Comparison of ENCODE assay signal across 8 cellular contexts in the genomic region with DNA sequence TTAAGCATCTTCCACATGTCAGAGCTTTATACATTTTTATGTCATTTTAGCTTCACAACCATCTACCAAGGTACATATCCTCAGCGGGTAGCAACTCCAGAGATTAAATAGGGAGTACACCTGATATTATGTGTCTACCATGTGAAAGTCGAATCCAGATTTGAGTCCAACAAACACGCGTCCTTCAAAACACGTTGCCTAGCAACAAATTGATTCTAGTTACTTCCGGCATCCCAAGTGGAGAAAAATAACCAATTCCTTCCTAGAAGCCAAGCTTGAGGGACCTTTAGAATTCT. TPM values are rescaled to one million over a fixed set of nuclear protein-coding genes. Genes with fewer than 3 reads are reported as not detected.
A peak's percentile ranks its signal among the peaks of the same experiment; 100 is the strongest.
DNase-seq lines count a peak whose midpoint lies in the region; ATAC-seq and TF ChIP-seq lines count a peak whose summit lies in the region.

No MANE protein-coding gene starts in this region.

- no peak overlapping the region for H2AK5ac ChIP-seq in mesenchymal stem cell (ENCODE audit: low read length, severe bottlenecking)

- no peak overlapping the region for H2BK5ac ChIP-seq in mesenchymal stem cell (ENCODE audit: low read depth, low read length, poor library complexity, severe bottlenecking)

- H3K27ac ChIP-seq in body of pancreas (peak overlapping the region; percentile 73 to 85 (median 80)), mesenchymal stem cell (ENCODE audit: low read length, poor library complexity, severe bottlenecking) (no peak overlapping the region)

- intact Hi-C loops in body of pancreas (cut with DNase I), result no loop called here

- no peak overlapping the region for H2BK120ac ChIP-seq in mesenchymal stem cell (ENCODE audit: low read depth, low read length)

- H3K9ac ChIP-seq in mesenchymal stem cell (ENCODE audit: low read length), result peak overlapping the region; percentile 91

- H2BK15ac ChIP-seq in mesenchymal stem cell (ENCODE audit: low read depth, poor library complexity, severe bottlenecking), result no peak overlapping the region

- H2BK12ac ChIP-seq in mesenchymal stem cell (ENCODE audit: low read length in 2 of 2), result no peak overlapping the region

- no peak for TF ChIP-seq CTCF in GM12864 (IDR thresholded peaks at IDR 0.05; ENCODE audit: low read depth, low read length, missing control alignments)
- TF ChIP-seq CTCF in body of pancreas (IDR thresholded peaks at IDR 0.05), result no peak

- H3K79me1 ChIP-seq in mesenchymal stem cell (replicated peaks; ENCODE audit: low read length, poor library complexity, severe bottlenecking), result no peaks in the 10 kb centered on the region

- H2AFZ ChIP-seq in mesenchymal stem cell (ENCODE audit: low read depth, low read length), result no peak overlapping the region

- H3K27me3 ChIP-seq in body of pancreas (no peaks in the 10 kb centered on the region), mesenchymal stem cell (ENCODE audit: control insufficient read depth in 1 of 2, insufficient read depth in 1 of 2, low read length in 2 of 2) (peaks cover 0 to 12% of the 10 kb centered on the region in 2 experiments)

- no peak overlapping the region for H4K91ac ChIP-seq in mesenchymal stem cell (ENCODE audit: low read length)

- 2 to 3% methylated on average over 6 of the region's 6 CpGs for WGBS in body of pancreas, 2 donors
- WGBS in mesenchymal stem cell, result 27% methylated on average over 6 of the region's 6 CpGs

- DNase-seq in GM12864 (ENCODE audit: low read depth) (no peak), NCI-H1436 (lab: John Stamatoyannopoulos, UW) (peak; percentile 75), body of pancreas (peak in 1 of 4 donors; percentile 79), mesenchymal stem cell (no peak), hippocampal formation (lab: John Stamatoyannopoulos, UW) (no peak)
- DNase-seq in NK-92 treated with Interleukin-12 subunit alpha and Interleukin-12 subunit beta, amount 100 ng/mL, for 24 hours (lab: John Stamatoyannopoulos, UW), result no peak

- H3K4me3 ChIP-seq in GM12864 (ENCODE audit: low read depth, low read length) (peak overlapping the region; percentile 65), body of pancreas (peak overlapping the region; percentile 9 to 25), mesenchymal stem cell (ENCODE audit: insufficient read depth in 1 of 2, low read depth in 1 of 2, low read length in 2 of 2) (peak overlapping the region in 1 of 2 experiments; percentile 86)

- no peak overlapping the region for H4K8ac ChIP-seq in mesenchymal stem cell (ENCODE audit: low read length)

- peak overlapping the region; percentile 87 for H3K4me2 ChIP-seq in mesenchymal stem cell (ENCODE audit: low read length, poor library complexity, severe bottlenecking)

- TF ChIP-seq POLR2A in body of pancreas (IDR thresholded peaks at IDR 0.05), result no peak

- H3K36me3 ChIP-seq in body of pancreas (replicated peaks in 1 of 2; ENCODE audit: insufficient read depth in 1 of 2, low read depth in 2 of 2) (no peaks in the 10 kb centered on the region), mesenchymal stem cell (ENCODE audit: control insufficient read depth in 1 of 2, insufficient read depth in 2 of 2, low read depth in 1 of 2, low read length in 2 of 2) (no peaks in the 10 kb centered on the region)

- H3K23ac ChIP-seq in mesenchymal stem cell (ENCODE audit: low read length in 2 of 2), result no peak overlapping the region

- no peak overlapping the region for H3K18ac ChIP-seq in mesenchymal stem cell (ENCODE audit: low read depth in 1 of 2, low read length in 2 of 2)

- no peak overlapping the region for H3K14ac ChIP-seq in mesenchymal stem cell (ENCODE audit: low read length in 2 of 2)

- no peak overlapping the region for H3K4ac ChIP-seq in mesenchymal stem cell (ENCODE audit: low read depth in 1 of 2, low read length in 2 of 2)

- no peaks in the 10 kb centered on the region for H3K9me3 ChIP-seq in body of pancreas
- H3K9me3 ChIP-seq in mesenchymal stem cell (ENCODE audit: control insufficient read depth, low read length), result no peaks in the 10 kb centered on the region

- no peak for ATAC-seq in body of pancreas
- ATAC-seq in HG02642 (IDR thresholded peaks at IDR 0.05; ENCODE audit: poor library complexity, unreplicated experiment), result no peak
- no peak for ATAC-seq in GM18861 (IDR thresholded peaks at IDR 0.05; ENCODE audit: unreplicated experiment)

- H3K4me1 ChIP-seq in body of pancreas (peaks cover 26% of the 10 kb centered on the region), mesenchymal stem cell (ENCODE audit: control insufficient read depth, insufficient read depth, low read depth, low read length) (peaks cover 5% of the 10 kb centered on the region)

RNA-seq across cellular contexts. Expression of gene ERICH2, which starts 0.2 kb away (rescaled TPM):
- total RNA-seq in body of pancreas, result not detected
- 0.28 TPM for polyA plus RNA-seq in mesenchymal stem cell (2013, experiment 1 of 2)
- polyA plus RNA-seq in mesenchymal stem cell (2013, experiment 2 of 2), result not detected

RNA-seq across cellular contexts. Expression of gene GAD1, which starts 46.7 kb away (rescaled TPM):
- total RNA-seq in body of pancreas, result not detected
- polyA plus RNA-seq in mesenchymal stem cell (2013, experiment 1 of 2), result not detected
- not detected for polyA plus RNA-seq in mesenchymal stem cell (2013, experiment 2 of 2)

RNA-seq across cellular contexts. Expression of gene SP5, which starts 54.8 kb away (rescaled TPM):
- under 1 TPM in 1 of 2 donors, not detected in 1; 0.78 TPM for total RNA-seq in body of pancreas
- polyA plus RNA-seq in mesenchymal stem cell (2013, experiment 1 of 2), result not detected
- polyA plus RNA-seq in mesenchymal stem cell (2013, experiment 2 of 2), result not detected
